Comparison of ENCODE assay signal across 8 cellular contexts in the genomic region with DNA sequence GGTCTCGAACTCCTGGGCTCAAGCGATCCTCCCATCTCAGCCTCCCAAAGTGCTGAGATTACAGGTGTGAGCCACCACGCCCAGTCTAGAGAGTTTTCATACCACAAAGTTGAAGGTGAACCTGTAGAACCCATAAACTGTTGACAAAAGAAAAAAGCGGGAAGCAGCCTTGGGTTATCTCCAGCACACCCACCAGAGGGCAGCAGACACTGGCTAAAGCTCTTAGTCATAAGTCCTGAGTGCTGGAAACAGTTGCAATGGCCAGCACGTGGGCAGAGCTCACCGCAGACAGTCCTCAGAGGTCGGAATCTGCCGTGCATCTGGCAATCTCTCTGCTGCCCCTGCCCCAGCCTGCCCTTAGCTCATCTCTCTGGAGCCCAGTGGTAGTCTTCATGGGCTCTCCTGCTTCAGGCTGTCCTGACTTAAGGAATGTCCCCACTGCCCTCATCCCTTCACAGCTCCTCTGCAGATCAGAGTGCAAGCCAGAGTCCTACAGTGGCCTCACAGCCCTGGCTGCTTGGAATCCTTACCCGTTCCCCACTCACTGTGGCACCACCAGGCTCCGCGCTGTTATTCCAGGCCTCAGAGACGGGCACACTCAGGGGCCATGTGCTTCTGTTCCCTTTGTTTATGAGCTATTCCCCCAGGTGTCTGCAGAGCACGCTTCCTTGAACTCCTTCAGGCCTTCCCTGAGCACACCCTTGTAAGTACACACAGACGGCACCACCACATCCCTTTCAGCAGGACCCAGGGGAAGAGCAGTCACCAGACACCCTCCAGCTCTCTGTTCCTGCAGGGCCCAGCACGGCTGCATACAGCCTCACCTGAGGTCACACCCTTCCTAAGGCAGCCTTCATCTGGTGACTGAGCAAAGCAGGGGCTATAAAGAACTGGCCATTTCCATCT. TPM values are rescaled to one million over a fixed set of nuclear protein-coding genes. Genes with fewer than 3 reads are reported as not detected.
DNase-seq lines count a peak whose midpoint lies in the region; ATAC-seq, FAIRE-seq and TF ChIP-seq lines count a peak whose summit lies in the region.

No MANE protein-coding gene starts in this region.

- H3K9me3 ChIP-seq in BLaER1, result peaks cover 1% of the 10 kb centered on the region; the same call in 1 of the 2 replicates
- H3K9me3 ChIP-seq in pancreas, result no peaks in the 10 kb centered on the region
- no peaks in the 10 kb centered on the region for H3K9me3 ChIP-seq in tibial artery

- no peaks in the 10 kb centered on the region for H4K20me1 ChIP-seq in BLaER1

- 33 to 36% methylated on average over 15 of the region's 15 CpGs for WGBS in pancreas, 2 donors

- TF ChIP-seq POLR2A in NB4 (IDR thresholded peaks at IDR 0.05; ENCODE audit: extremely low read depth, insufficient read length), result no peak

- peak overlapping the region; percentile 41; the same call in 1 of the 2 replicates for H3K9ac ChIP-seq in BLaER1

- TF ChIP-seq CTCF in NB4 (IDR thresholded peaks at IDR 0.05; ENCODE audit: low read depth, low read length) (peak; percentile 78), pancreas (IDR thresholded peaks at IDR 0.05) (peak; percentile 65 to 81 (median 74)), tibial artery (IDR thresholded peaks at IDR 0.05) (peak; percentile 85 to 95)

- H3K4me3 ChIP-seq in BLaER1, result no peak overlapping the region
- no peak overlapping the region for H3K4me3 ChIP-seq in NB4 (ENCODE audit: low read depth, low read length)
- H3K4me3 ChIP-seq in pancreas, result no peak overlapping the region
- no peak overlapping the region for H3K4me3 ChIP-seq in tibial artery

- FAIRE-seq in pancreas (lab: Jason Lieb, UNC), result no peak

- H3K4me2 ChIP-seq in BLaER1, result peak overlapping the region; percentile 52

- ATAC-seq in GM21381 (IDR thresholded peaks at IDR 0.05; ENCODE audit: unreplicated experiment), result peak; percentile 78
- peak; percentile 95 to 100 (median 100) for ATAC-seq in pancreas

- peaks cover 33% of the 10 kb centered on the region for H3K4me1 ChIP-seq in BLaER1
- no peaks in the 10 kb centered on the region for H3K4me1 ChIP-seq in pancreas
- H3K4me1 ChIP-seq in tibial artery, result peaks cover 0 to 8% (median 2%) of the 10 kb centered on the region in 4 donors

- DNase-seq in NB4 (ENCODE audit: low read depth) (peak; percentile 92), SK-MEL-5 (ENCODE audit: low read depth, low spot score) (peak; percentile 91), glomerular endothelial cell (ENCODE audit: extremely low read depth, low read depth, low spot score) (peak; percentile 78), pancreas (peak; percentile 72 to 88 (median 81)), tibial artery (peak; percentile 77 to 87)
- DNase-seq in activated naive CD4-positive, alpha-beta T cell treated with Interleukin-2 at 50 U/mL for 16 hours, result peak; percentile 75

- intact Hi-C loops in pancreas (cut with DNase I), result loop anchor here in 2 of 3 donors (2.0 to 5.0 kb wide), 2 partner anchors 265 to 266 kb away; no protein-coding TSS in a partner anchor
- intact Hi-C loops in tibial artery (cut with DNase I; ENCODE audit: low total_unique reads), result loop anchor here (2.0 kb wide), 1 partner anchor 266 kb away; no protein-coding TSS in a partner anchor

- in situ Hi-C loops in SK-MEL-5 (cut with HindIII; ENCODE audit: low pct_unique_long_range_greater_than_20kb, low sequenced_read_pairs), result no loop called here

- H3K27me3 ChIP-seq in BLaER1 (no peaks in the 10 kb centered on the region), pancreas (no peaks in the 10 kb centered on the region), tibial artery (no peaks in the 10 kb centered on the region)

- H3K36me3 ChIP-seq in BLaER1, result no peaks in the 10 kb centered on the region
- no peaks in the 10 kb centered on the region for H3K36me3 ChIP-seq in pancreas
- H3K36me3 ChIP-seq in tibial artery, result no peaks in the 10 kb centered on the region

- H3K27ac ChIP-seq in BLaER1 (peak overlapping the region; percentile 62), pancreas (no peak overlapping the region), tibial artery (no peak overlapping the region)

RNA-seq across cellular contexts. Expression of a gene that starts 8.8 kb away (rescaled TPM):
- 39.4 and 44.6 TPM in 2 replicates for total RNA-seq in SK-MEL-5 (2014; rRNA removed; shearing (Covaris generic))
- polyA plus RNA-seq in SK-MEL-5 (2015; cell fraction: cytosol; rRNA removed), result 47.0 and 52.0 TPM in 2 replicates
- polyA plus RNA-seq in SK-MEL-5 (2015; cell fraction: nucleus; rRNA removed), result 107 and 134 TPM in 2 replicates
- 23.4 and 32.5 TPM in 2 replicates for total RNA-seq in glomerular endothelial cell
- total RNA-seq in pancreas, result 10 to 100 TPM in 3 of 6 donors, 1 to 10 TPM in 3; 7.4 to 12.8 (median 9.9) TPM
- 10 to 100 TPM; 19.5 to 25.6 TPM for polyA plus RNA-seq in pancreas

RNA-seq across cellular contexts. Expression of a gene that starts 46.6 kb away (rescaled TPM):
- total RNA-seq in SK-MEL-5 (2014; rRNA removed; shearing (Covaris generic)), result 58.9 and 60.7 TPM in 2 replicates
- 71.3 and 93.2 TPM in 2 replicates for polyA plus RNA-seq in SK-MEL-5 (2015; cell fraction: cytosol; rRNA removed)
- polyA plus RNA-seq in SK-MEL-5 (2015; cell fraction: nucleus; rRNA removed), result 72.2 and 84.5 TPM in 2 replicates
- 55.0 and 63.8 TPM in 2 replicates for total RNA-seq in glomerular endothelial cell
- 10 to 100 TPM; 29.0 to 47.9 (median 36.3) TPM for total RNA-seq in pancreas
- 10 to 100 TPM; 48.8 to 59.5 TPM for polyA plus RNA-seq in pancreas

RNA-seq across cellular contexts. Expression of a gene that starts 56.3 kb away (rescaled TPM):
- 3.8 and 4.3 TPM in 2 replicates for total RNA-seq in SK-MEL-5 (2014; rRNA removed; shearing (Covaris generic))
- 10.1 and 10.4 TPM in 2 replicates for polyA plus RNA-seq in SK-MEL-5 (2015; cell fraction: cytosol; rRNA removed)
- 0.84 and 1.0 TPM in 2 replicates for polyA plus RNA-seq in SK-MEL-5 (2015; cell fraction: nucleus; rRNA removed)
- total RNA-seq in glomerular endothelial cell, result 0.18 and 0.48 TPM in 2 replicates
- under 1 TPM; 0.08 to 0.28 (median 0.17) TPM for total RNA-seq in pancreas
- polyA plus RNA-seq in pancreas, result under 1 TPM; 0.15 to 0.40 TPM
